ENCODE assay signal across 8 cellular contexts in the genomic region with DNA sequence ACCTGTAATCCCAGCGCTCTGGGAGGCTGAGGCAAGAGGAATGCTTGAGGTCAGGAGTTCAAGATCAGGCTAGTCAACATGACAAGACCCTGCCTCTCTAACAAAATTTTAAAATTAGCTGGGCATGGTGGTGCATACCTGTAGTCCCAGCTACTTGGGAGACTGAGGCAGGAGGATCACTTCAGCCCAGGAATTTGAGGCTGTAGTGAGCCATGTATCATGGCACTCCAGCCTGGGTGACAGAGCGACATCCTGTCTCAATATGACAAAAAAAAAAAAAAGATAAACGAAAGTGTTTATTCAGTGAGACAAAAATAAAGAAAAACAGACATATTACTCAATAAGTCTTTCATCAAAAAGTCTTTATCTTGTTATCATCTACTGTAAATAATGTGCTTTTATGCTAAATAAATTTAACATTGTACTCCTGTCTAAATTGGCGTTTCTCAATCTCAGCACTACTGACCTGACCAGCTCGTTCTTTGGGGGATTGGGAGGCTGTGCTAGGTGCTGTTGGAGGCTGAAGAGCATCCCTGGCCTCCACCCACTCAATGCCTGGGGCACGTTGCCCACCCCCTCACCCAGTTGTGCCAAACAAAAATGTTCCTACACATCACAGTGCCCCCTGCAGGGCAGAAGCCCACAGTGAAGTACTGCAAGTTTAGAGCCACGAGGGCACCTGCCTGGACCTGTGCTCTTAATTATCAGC. TPM values are rescaled to one million over a fixed set of nuclear protein-coding genes. Genes with fewer than 3 reads are reported as not detected.
DNase-seq lines count a peak whose midpoint lies in the region; ATAC-seq and TF ChIP-seq lines count a peak whose summit lies in the region.

No MANE protein-coding gene starts in this region.

- H3K4me3 ChIP-seq in upper lobe of left lung, result no peak overlapping the region

- H3K9me3 ChIP-seq in upper lobe of left lung, result no peaks in the 10 kb centered on the region

- 73 to 86% methylated on average over 7 of the region's 7 CpGs for WGBS in upper lobe of left lung, 2 donors

- H3K27me3 ChIP-seq in upper lobe of left lung, result no peaks in the 10 kb centered on the region

- peaks cover 0 to 20% (median 5%) of the 10 kb centered on the region in 4 donors for H3K36me3 ChIP-seq in upper lobe of left lung

- TF ChIP-seq POLR2A in upper lobe of left lung (IDR thresholded peaks at IDR 0.05), result no peak

- no peak for TF ChIP-seq EP300 in upper lobe of left lung (IDR thresholded peaks at IDR 0.05)

- H3K4me1 ChIP-seq in upper lobe of left lung, result no peaks in the 10 kb centered on the region

- no peak overlapping the region for H3K27ac ChIP-seq in upper lobe of left lung

- peak in 3 of 6 experiments; percentile 22 to 23 (median 22) for TF ChIP-seq CTCF in upper lobe of left lung (IDR thresholded peaks at IDR 0.05)

- ATAC-seq in GM19324 (IDR thresholded peaks at IDR 0.05; ENCODE audit: low FRiP score, unreplicated experiment) (peak; percentile 48), upper lobe of left lung (ENCODE audit: low FRiP score in 2 of 2) (no peak), HG03025 (IDR thresholded peaks at IDR 0.05; ENCODE audit: low FRiP score, unreplicated experiment) (no peak)

- peak; percentile 8 for DNase-seq in CMK (ENCODE audit: low read depth)
- DNase-seq in SK-N-DZ (ENCODE audit: low spot score), result peak; percentile 21
- peak; percentile 64 for DNase-seq in iPS-NIHi7 (ENCODE audit: extremely low spot score)
- no peak for DNase-seq in upper lobe of left lung
- DNase-seq in HPDE6-E6E7 (ENCODE audit: extremely low spot score), result no peak
- no peak for DNase-seq in cerebellum (ENCODE audit: low spot score)

RNA-seq across cellular contexts. Expression of a gene that starts 57.7 kb away (rescaled TPM):
- 55.3 and 58.4 TPM in 2 replicates for polyA plus RNA-seq in SK-N-DZ (2014; cell fraction: cytosol; rRNA removed)
- polyA plus RNA-seq in SK-N-DZ (2014; cell fraction: nucleus; rRNA removed), result 63.1 and 82.0 TPM in 2 replicates
- 10 to 100 TPM in 1 of 6 donors, 1 to 10 TPM in 5; 4.6 to 11.0 (median 7.8) TPM for total RNA-seq in upper lobe of left lung
- 21.2 TPM for total RNA-seq in cerebellum

RNA-seq across cellular contexts. Expression of a gene that starts 59.3 kb away (rescaled TPM):
- 14.0 and 19.0 TPM in 2 replicates for polyA plus RNA-seq in SK-N-DZ (2014; cell fraction: cytosol; rRNA removed)
- polyA plus RNA-seq in SK-N-DZ (2014; cell fraction: nucleus; rRNA removed), result 7.1 and 9.5 TPM in 2 replicates
- total RNA-seq in upper lobe of left lung (1 to 10 TPM; 3.3 to 7.9 (median 5.2) TPM), cerebellum (35.7 TPM)

Comparison
In these comparisons a context has a peak if more than half of its experiments do, and no peak if none do; other contexts are left out.
1. DNase-seq: peak in CMK (single experiment), SK-N-DZ (single experiment) and iPS-NIHi7 (single experiment); none in upper lobe of left lung (0 of 2), HPDE6-E6E7 (single experiment) and cerebellum (single experiment).